ENCODE assay signal across 13 cellular contexts in the genomic region with DNA sequence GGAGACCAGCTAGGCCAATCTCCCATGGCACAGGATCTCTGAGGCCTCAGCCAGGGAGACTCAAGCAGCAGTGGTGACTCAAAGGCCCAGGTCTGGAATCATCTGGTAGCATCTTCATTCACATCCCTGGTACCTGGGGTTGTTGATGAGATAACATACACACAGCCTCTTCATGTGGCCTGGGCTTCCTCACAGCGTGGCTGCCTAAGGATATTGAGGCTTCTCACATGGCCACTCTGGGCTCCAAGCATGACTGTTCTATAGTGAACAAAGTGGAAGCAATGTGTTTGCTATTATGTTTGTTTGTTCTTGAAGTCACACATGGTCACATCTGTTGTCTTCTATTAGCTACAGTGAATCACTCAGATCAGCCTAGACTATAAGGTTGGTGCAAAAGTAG.
"Had no signal": no experiment of that assay in that cellular context is flagged by ENCODE, and none has a peak within 500 bp of the region (broad histone marks: within the 10 kb centered on the region; RNA-seq: fewer than 3 reads in every experiment).

No MANE protein-coding gene starts in this region.

- H3K27ac Mint-ChIP-seq: nephron, type B pancreatic cell had no signal

- H3K27me3 Mint-ChIP-seq: central memory CD8-positive, alpha-beta T cell; stimulated activated naive CD8-positive, alpha-beta T cell treated with anti-CD3 and anti-CD28 coated beads, Interleukin-15, Interleukin-2, amounts not matched to agents 100 ng/mL and 50 ng/mL, for 24 hours had no signal

- H3K4me2 ChIP-seq: smooth muscle cell had no signal

- H3K36me3 ChIP-seq: right lobe of liver had no signal

- ATAC-seq: psoas muscle, right lobe of liver had no signal

- H3K4me1 Mint-ChIP-seq: nephron had no signal

- H3K9me3 ChIP-seq: psoas muscle, right lobe of liver had no signal

- H3K27ac ChIP-seq: epithelial cell of prostate, psoas muscle, right lobe of liver had no signal

- DNase-seq: amygdala; cortex of kidney; effector memory CD4-positive, alpha-beta T cell; mesenchymal stem cell; psoas muscle; right lobe of liver had no signal

- H3K36me3 Mint-ChIP-seq: brain, type B pancreatic cell had no signal

- H3K27me3 ChIP-seq: right lobe of liver had no signal

- H3K4me3 ChIP-seq: psoas muscle, right lobe of liver, smooth muscle cell had no signal

- H3K9me3 Mint-ChIP-seq: brain, nephron had no signal

- H3K4me3 Mint-ChIP-seq: nephron; stimulated activated naive CD8-positive, alpha-beta T cell treated with anti-CD3 and anti-CD28 coated beads, Interleukin-15, Interleukin-2, amounts not matched to agents 100 ng/mL and 50 ng/mL, for 24 hours; type B pancreatic cell had no signal
